1 cellular context compared by ENCODE assay signal in genomic region chr9:17134843-17135577, GRCh38.
TF ChIP-seq lines count a peak whose summit lies in the region.

Gene CNTLN (plus strand): TSS chr9:17135040. CDS start chr9:17135066, 26 bp downstream.

TF ChIP-seq in HepG2, 621 proteins besides CTCF, POLR2A, EP300 and RAD21 (continued from another document and continues in another):
- TF ChIP-seq RERE (CRISPR knock-in tag; IDR thresholded peaks at IDR 0.05; ENCODE audit: low read depth): no peak
- 0 out of 2 replicates have a peak, but pooled peaks have one; percentile 47 for TF ChIP-seq SMYD3 (CRISPR knock-in tag; IDR thresholded peaks at IDR 0.05)
- no peak for TF ChIP-seq KLF16 (CRISPR knock-in tag; IDR thresholded peaks at IDR 0.05)
- no peak for TF ChIP-seq MEIS1 (CRISPR knock-in tag; IDR thresholded peaks at IDR 0.05; ENCODE audit: borderline replicate concordance)
- TF ChIP-seq TOE1 (CRISPR knock-in tag; IDR thresholded peaks at IDR 0.05): no peak
- no peak for TF ChIP-seq SETDB1 (CRISPR knock-in tag; IDR thresholded peaks at IDR 0.05; ENCODE audit: borderline replicate concordance)
- TF ChIP-seq SRSF4 (IDR thresholded peaks at IDR 0.05; ENCODE audit: low read depth, low read length, poor library complexity, severe bottlenecking): no peak
- TF ChIP-seq PBX3 (CRISPR knock-in tag; IDR thresholded peaks at IDR 0.05; ENCODE audit: borderline replicate concordance): no peak
- TF ChIP-seq ZNF3 (CRISPR knock-in tag; IDR thresholded peaks at IDR 0.05): no peak
- no peak for TF ChIP-seq NBN (conservative IDR thresholded peaks at IDR 0.05)
- TF ChIP-seq ZNF251 (CRISPR knock-in tag; IDR thresholded peaks at IDR 0.05): peak; percentile 45; the same call in 1 of the 2 replicates
- TF ChIP-seq TEAD3 (CRISPR knock-in tag; optimal IDR thresholded peaks at IDR 0.05; ENCODE audit: borderline replicate concordance): peak; percentile 8
- TF ChIP-seq ZNF121 (CRISPR knock-in tag; IDR thresholded peaks at IDR 0.05): 0 out of 2 replicates have a peak, but pooled peaks have one; percentile 28
- TF ChIP-seq ZNF780A (CRISPR knock-in tag; IDR thresholded peaks at IDR 0.05): no peak
- 0 out of 2 replicates have a peak, but pooled peaks have one; percentile 68 for TF ChIP-seq DNMT1 (CRISPR knock-in tag; IDR thresholded peaks at IDR 0.05)
- peak; percentile 66; the same call in 1 of the 2 replicates for TF ChIP-seq ZNF879 (CRISPR knock-in tag; IDR thresholded peaks at IDR 0.05)
- no peak for TF ChIP-seq CBX1 (IDR thresholded peaks at IDR 0.05; ENCODE audit: low read depth)
- TF ChIP-seq ATF7-NPFF (CRISPR knock-in tag; IDR thresholded peaks at IDR 0.05; ENCODE audit: low read depth): peak; percentile 88
- TF ChIP-seq SP4 (CRISPR knock-in tag; IDR thresholded peaks at IDR 0.05): no peak; the same call in 1 of the 2 replicates
- TF ChIP-seq SMAD3 (CRISPR knock-in tag; IDR thresholded peaks at IDR 0.05): no peak
- no peak for TF ChIP-seq MLX (CRISPR knock-in tag; IDR thresholded peaks at IDR 0.05)
- no peak for TF ChIP-seq RAD51 (IDR thresholded peaks at IDR 0.05; ENCODE audit: borderline replicate concordance)
- no peak; the same call in 1 of the 2 replicates for TF ChIP-seq FOXP4 (CRISPR knock-in tag; IDR thresholded peaks at IDR 0.05)
- 0 out of 2 replicates have a peak, but pooled peaks have one; percentile 55 for TF ChIP-seq WIZ (CRISPR knock-in tag; IDR thresholded peaks at IDR 0.05)
- no peak for TF ChIP-seq ZNF576 (CRISPR knock-in tag; IDR thresholded peaks at IDR 0.05)
- TF ChIP-seq ZNF292 (CRISPR knock-in tag; IDR thresholded peaks at IDR 0.05; ENCODE audit: borderline replicate concordance, low read depth): no peak
- TF ChIP-seq RFX5 (IDR thresholded peaks at IDR 0.05; ENCODE audit: low read depth, low read length): no peak
- no peak for TF ChIP-seq ZNF770 (CRISPR knock-in tag; IDR thresholded peaks at IDR 0.05)
- TF ChIP-seq DNMT3B (CRISPR knock-in tag; conservative IDR thresholded peaks at IDR 0.05): no peak
- no peak for TF ChIP-seq MBD4 (IDR thresholded peaks at IDR 0.05; ENCODE audit: borderline replicate concordance, low read length)
- no peak for TF ChIP-seq PHB2 (IDR thresholded peaks at IDR 0.05; ENCODE audit: partially characterized antibody)
- TF ChIP-seq BRF2 (CRISPR knock-in tag; IDR thresholded peaks at IDR 0.05): peak; percentile 87; the same call in 1 of the 2 replicates
- TF ChIP-seq ZNF7 (CRISPR knock-in tag; IDR thresholded peaks at IDR 0.05): no peak
- no peak for TF ChIP-seq RFX1 (IDR thresholded peaks at IDR 0.05)
- TF ChIP-seq ZIK1 (CRISPR knock-in tag; IDR thresholded peaks at IDR 0.05; ENCODE audit: borderline replicate concordance, low read depth): peak; percentile 85; the same call in 1 of the 2 replicates
- TF ChIP-seq SCMH1 (CRISPR knock-in tag; IDR thresholded peaks at IDR 0.05; ENCODE audit: borderline replicate concordance): no peak
- no peak for TF ChIP-seq SOX13 (IDR thresholded peaks at IDR 0.05)
- TF ChIP-seq SOX13 (CRISPR knock-in tag; conservative IDR thresholded peaks at IDR 0.05 in 1 of 2, IDR thresholded peaks at IDR 0.05 in 1 of 2): no peak
- TF ChIP-seq MXD3 (CRISPR knock-in tag; IDR thresholded peaks at IDR 0.05): no peak
- no peak for TF ChIP-seq STAT5B (CRISPR knock-in tag; IDR thresholded peaks at IDR 0.05)
- TF ChIP-seq ZNF143 (CRISPR knock-in tag; IDR thresholded peaks at IDR 0.05): peak; percentile 30; the same call in 1 of the 2 replicates
- TF ChIP-seq SOX5 (CRISPR knock-in tag; IDR thresholded peaks at IDR 0.05; ENCODE audit: borderline replicate concordance): no peak
- TF ChIP-seq ZNF256 (CRISPR knock-in tag; conservative IDR thresholded peaks at IDR 0.05): no peak
- TF ChIP-seq ZNF441 (CRISPR knock-in tag; IDR thresholded peaks at IDR 0.05; ENCODE audit: borderline replicate concordance): no peak
- no peak for TF ChIP-seq ZNF644 (CRISPR knock-in tag; IDR thresholded peaks at IDR 0.05; ENCODE audit: low read depth)
- TF ChIP-seq PHF20 (CRISPR knock-in tag; IDR thresholded peaks at IDR 0.05): no peak; the same call in 1 of the 2 replicates
- no peak for TF ChIP-seq KLF12 (CRISPR knock-in tag; IDR thresholded peaks at IDR 0.05; ENCODE audit: borderline replicate concordance)
- TF ChIP-seq ZNF451 (CRISPR knock-in tag; IDR thresholded peaks at IDR 0.05): 0 out of 2 replicates have a peak, but pooled peaks have one; percentile 61
- no peak for TF ChIP-seq ZUFSP (CRISPR knock-in tag; IDR thresholded peaks at IDR 0.05; ENCODE audit: borderline replicate concordance)
- no peak for TF ChIP-seq DDIT3 (CRISPR knock-in tag; IDR thresholded peaks at IDR 0.05)
- TF ChIP-seq ZBTB3 (CRISPR knock-in tag; IDR thresholded peaks at IDR 0.05; ENCODE audit: borderline replicate concordance, low read depth): no peak; the same call in 1 of the 2 replicates
- TF ChIP-seq THAP7 (CRISPR knock-in tag; IDR thresholded peaks at IDR 0.05): no peak
- TF ChIP-seq NPAS2 (CRISPR knock-in tag; IDR thresholded peaks at IDR 0.05; ENCODE audit: borderline replicate concordance): no peak
